Comparison of ENCODE assay signal across 8 cellular contexts in genomic region chr6:73519943-73520687, GRCh38. TPM values are rescaled to one million over a fixed set of nuclear protein-coding genes. Genes with fewer than 3 reads are reported as not detected.
A peak's percentile ranks its signal among the peaks of the same experiment; 100 is the strongest.
DNase-seq lines count a peak whose midpoint lies in the region; ATAC-seq and TF ChIP-seq lines count a peak whose summit lies in the region.

No MANE protein-coding gene starts in this region.

- peak; percentile 37 for DNase-seq in DMS53 treated with DMSO at 0.1 percent for 48 hours (lab: John Stamatoyannopoulos, UW; ENCODE audit: unreplicated experiment)
- DNase-seq in HT1080 (ENCODE audit: low read depth) = peak; percentile 85
- DNase-seq in activated naive CD4-positive, alpha-beta T cell treated with anti-CD3 and anti-CD28 coated beads, Interleukin-2, amount 50 U/mL, for 16 hours = peak; percentile 85
- DNase-seq in globus pallidus (ENCODE audit: low spot score) = peak; percentile 57
- peak; percentile 41 for DNase-seq in occipital lobe (lab: John Stamatoyannopoulos, UW)
- peak in 46 of 49 donors; percentile 7 to 81 (median 48) for DNase-seq in substantia nigra (lab: John Stamatoyannopoulos, UW)

- ATAC-seq in SK-N-SH treated with all-trans-retinoic acid at 6 μM for 48 hours (peak; percentile 53), GM18517 (IDR thresholded peaks at IDR 0.05; ENCODE audit: unreplicated experiment) (no peak)

- H3K27ac ChIP-seq in substantia nigra (ENCODE audit: low read depth, low read length, poor library complexity, severe bottlenecking) = peak overlapping the region; percentile 98

TF ChIP-seq in SK-N-SH treated with all-trans-retinoic acid at 6 μM for 48 hours, 23 proteins besides CTCF, POLR2A, EP300 and RAD21:
- TF ChIP-seq, protein P1, sequence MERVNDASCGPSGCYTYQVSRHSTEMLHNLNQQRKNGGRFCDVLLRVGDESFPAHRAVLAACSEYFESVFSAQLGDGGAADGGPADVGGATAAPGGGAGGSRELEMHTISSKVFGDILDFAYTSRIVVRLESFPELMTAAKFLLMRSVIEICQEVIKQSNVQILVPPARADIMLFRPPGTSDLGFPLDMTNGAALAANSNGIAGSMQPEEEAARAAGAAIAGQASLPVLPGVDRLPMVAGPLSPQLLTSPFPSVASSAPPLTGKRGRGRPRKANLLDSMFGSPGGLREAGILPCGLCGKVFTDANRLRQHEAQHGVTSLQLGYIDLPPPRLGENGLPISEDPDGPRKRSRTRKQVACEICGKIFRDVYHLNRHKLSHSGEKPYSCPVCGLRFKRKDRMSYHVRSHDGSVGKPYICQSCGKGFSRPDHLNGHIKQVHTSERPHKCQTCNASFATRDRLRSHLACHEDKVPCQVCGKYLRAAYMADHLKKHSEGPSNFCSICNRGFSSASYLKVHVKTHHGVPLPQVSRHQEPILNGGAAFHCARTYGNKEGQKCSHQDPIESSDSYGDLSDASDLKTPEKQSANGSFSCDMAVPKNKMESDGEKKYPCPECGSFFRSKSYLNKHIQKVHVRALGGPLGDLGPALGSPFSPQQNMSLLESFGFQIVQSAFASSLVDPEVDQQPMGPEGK (CRISPR knock-in tag; IDR thresholded peaks at IDR 0.05; ENCODE audit: borderline replicate concordance) = peak; percentile 28; the same call in 1 of the 2 replicates
- TF ChIP-seq ZFP30 (CRISPR knock-in tag; IDR thresholded peaks at IDR 0.05) = 0 out of 2 replicates have a peak, but pooled peaks have one; percentile 10
- peak; percentile 77; the same call in 1 of the 2 replicates for TF ChIP-seq SNAI2 (CRISPR knock-in tag; IDR thresholded peaks at IDR 0.05)
- TF ChIP-seq, protein P2, sequence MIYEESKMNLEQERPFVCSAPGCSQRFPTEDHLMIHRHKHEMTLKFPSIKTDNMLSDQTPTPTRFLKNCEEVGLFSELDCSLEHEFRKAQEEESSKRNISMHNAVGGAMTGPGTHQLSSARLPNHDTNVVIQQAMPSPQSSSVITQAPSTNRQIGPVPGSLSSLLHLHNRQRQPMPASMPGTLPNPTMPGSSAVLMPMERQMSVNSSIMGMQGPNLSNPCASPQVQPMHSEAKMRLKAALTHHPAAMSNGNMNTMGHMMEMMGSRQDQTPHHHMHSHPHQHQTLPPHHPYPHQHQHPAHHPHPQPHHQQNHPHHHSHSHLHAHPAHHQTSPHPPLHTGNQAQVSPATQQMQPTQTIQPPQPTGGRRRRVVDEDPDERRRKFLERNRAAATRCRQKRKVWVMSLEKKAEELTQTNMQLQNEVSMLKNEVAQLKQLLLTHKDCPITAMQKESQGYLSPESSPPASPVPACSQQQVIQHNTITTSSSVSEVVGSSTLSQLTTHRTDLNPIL (CRISPR knock-in tag; IDR thresholded peaks at IDR 0.05; ENCODE audit: low read depth) = peak; percentile 52; the same call in 1 of the 2 replicates
- no peak for TF ChIP-seq PPARA (CRISPR knock-in tag; IDR thresholded peaks at IDR 0.05; ENCODE audit: borderline replicate concordance)
- 0 out of 2 replicates have a peak, but pooled peaks have one; percentile 31 for TF ChIP-seq TSHZ2 (CRISPR knock-in tag; IDR thresholded peaks at IDR 0.05)
- no peak for TF ChIP-seq ZNF565 (CRISPR knock-in tag; conservative IDR thresholded peaks at IDR 0.05; ENCODE audit: low read depth)
- no peak for TF ChIP-seq BACH2 (CRISPR knock-in tag; IDR thresholded peaks at IDR 0.05; ENCODE audit: borderline replicate concordance)
- TF ChIP-seq CSDC2 (CRISPR knock-in tag; IDR thresholded peaks at IDR 0.05) = peak; percentile 66; the same call in 1 of the 2 replicates
- TF ChIP-seq ZFP3 (CRISPR knock-in tag; IDR thresholded peaks at IDR 0.05) = 0 out of 2 replicates have a peak, but pooled peaks have one; percentile 10
- TF ChIP-seq TCF4 (CRISPR knock-in tag; IDR thresholded peaks at IDR 0.05; ENCODE audit: borderline replicate concordance) = no peak
- no peak for TF ChIP-seq CSRNP3 (CRISPR knock-in tag; IDR thresholded peaks at IDR 0.05)

RNA-seq across cellular contexts. Expression of gene EEF1A1, which starts 0.7 kb away (rescaled TPM):
- total RNA-seq in HT1080 (2014; rRNA removed; shearing (Covaris generic)) = 11,180 and 11,589 TPM in 2 replicates
- 12,215 and 12,663 TPM in 2 replicates for polyA plus RNA-seq in HT1080 (2015; cell fraction: cytosol; rRNA removed)
- 5,016 and 6,043 TPM in 2 replicates for polyA plus RNA-seq in HT1080 (2015; cell fraction: nucleus; rRNA removed)
- total RNA-seq in occipital lobe = 15,287 TPM

RNA-seq across cellular contexts. Expression of gene MTO1, which starts 58.6 kb away (rescaled TPM):
- 24.9 and 26.3 TPM in 2 replicates for total RNA-seq in HT1080 (2014; rRNA removed; shearing (Covaris generic))
- polyA plus RNA-seq in HT1080 (2015; cell fraction: cytosol; rRNA removed) = 19.6 and 22.6 TPM in 2 replicates
- polyA plus RNA-seq in HT1080 (2015; cell fraction: nucleus; rRNA removed) = 47.7 and 58.7 TPM in 2 replicates
- 17.3 TPM for total RNA-seq in occipital lobe
